In the genomic region with DNA sequence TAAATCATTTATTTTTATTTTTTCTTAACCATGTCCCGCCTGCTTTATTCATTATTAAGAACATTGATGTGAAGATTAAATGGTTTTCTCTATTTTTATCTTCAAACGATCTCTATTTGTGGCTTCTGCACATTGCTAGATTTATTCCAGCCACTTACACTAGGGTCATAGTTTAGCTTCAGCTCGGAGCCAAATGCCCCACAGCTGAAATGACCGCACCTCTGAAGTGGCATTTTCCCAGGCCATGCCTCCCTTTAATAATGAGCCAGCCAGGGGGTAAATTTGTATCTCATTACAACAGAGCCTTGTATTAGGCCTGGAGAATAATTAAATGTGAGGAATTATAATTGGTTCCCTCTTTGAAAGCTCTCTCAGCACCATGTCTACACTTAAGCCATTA, we compare ENCODE assay signal across 19 cellular contexts.
DNase-seq lines count a peak whose midpoint lies in the region; TF ChIP-seq lines count a peak whose summit lies in the region.
"Had no signal": no experiment of that assay in that cellular context is flagged by ENCODE, and none has a peak within 500 bp of the region (broad histone marks: within the 10 kb centered on the region; RNA-seq: fewer than 3 reads in every experiment).

No MANE protein-coding gene starts in this region.

- POLR2A ChIA-PET in activated CD4-positive, alpha-beta memory T cell treated with anti-CD3 and anti-CD28 coated beads, Interleukin-2, amount 10 ng/mL, durations not matched to agents 7 days and 5 days (lab: Charles Lee): interaction anchor here (0.7 kb wide), 1 partner anchor 90 kb away, joined by 3 read pairs; the partner anchor contains the start of gene DOCK8

- H3K27ac Mint-ChIP-seq in activated CD4-positive, alpha-beta memory T cell treated with anti-CD3 and anti-CD28 coated beads, Interleukin-2, amount 10 ng/mL, durations not matched to agents 7 days and 5 days: peak overlapping the region; percentile 32
- no peak overlapping the region for H3K27ac Mint-ChIP-seq in activated T-helper 2 cell treated with anti-CD3 and anti-CD28 coated beads, Interferon-gamma antibody, Interleukin-2, Interleukin-4, amounts not matched to agents 10 μg/mL and 5 μg/mL and 100 μg/mL, durations not matched to agents 14 hours and 24 hours and 36 hours

- no peak overlapping the region for H3K18ac ChIP-seq in trophoblast cell (ENCODE audit: low read length)

- 52 to 75% methylated on average over 4 of the region's 4 CpGs for WGBS in esophagus squamous epithelium, 2 donors
- WGBS in trophoblast cell (ENCODE audit: extremely low coverage, insufficient coverage, insufficient read length): no CpG with 5 or more reads among the region's 4 CpGs

- H3K27me3 ChIP-seq in esophagus squamous epithelium (no peaks in the 10 kb centered on the region), trophoblast cell (ENCODE audit: insufficient read depth, low read length) (no peaks in the 10 kb centered on the region)
- H3K27me3 ChIP-seq: BLaER1, SJSA1, transverse colon had no signal

- no peak overlapping the region for H2BK12ac ChIP-seq in trophoblast cell (ENCODE audit: low read length)

- H3K79me2 ChIP-seq in trophoblast cell (ENCODE audit: control insufficient read depth, insufficient read depth, low read length, poor library complexity): no peaks in the 10 kb centered on the region

- H2BK5ac ChIP-seq in trophoblast cell (ENCODE audit: low read depth, low read length, poor library complexity): peak overlapping the region; percentile 13

- peak overlapping the region; percentile 63 for H3K4me2 ChIP-seq in trophoblast cell (ENCODE audit: low read length)
- H3K4me2 ChIP-seq: BLaER1 had no signal

- H4K91ac ChIP-seq in trophoblast cell (ENCODE audit: low read depth, low read length): no peak overlapping the region

- H3K23ac ChIP-seq in trophoblast cell (ENCODE audit: low read length): no peak overlapping the region

- peaks cover 27% of the 10 kb centered on the region for H3K4me1 Mint-ChIP-seq in activated CD4-positive, alpha-beta memory T cell treated with anti-CD3 and anti-CD28 coated beads, Interleukin-2, amount 10 ng/mL, durations not matched to agents 7 days and 5 days
- H3K4me1 Mint-ChIP-seq in activated T-helper 2 cell treated with anti-CD3 and anti-CD28 coated beads, Interferon-gamma antibody, Interleukin-2, Interleukin-4, amounts not matched to agents 10 μg/mL and 5 μg/mL and 100 μg/mL, durations not matched to agents 14 hours and 24 hours and 36 hours (ENCODE audit: low read depth): peaks cover 2% of the 10 kb centered on the region
- H3K4me1 Mint-ChIP-seq: nephron had no signal

- H3K9ac ChIP-seq in trophoblast cell (ENCODE audit: low read length): no peak overlapping the region
- H3K9ac ChIP-seq: BLaER1 had no signal

- H4K12ac ChIP-seq in trophoblast cell (ENCODE audit: low read depth, low read length): no peak overlapping the region

- H3K4me3 ChIP-seq in esophagus squamous epithelium: peak overlapping the region in 3 of 4 donors; percentile 21 to 32 (median 23)
- H3K4me3 ChIP-seq in trophoblast cell (ENCODE audit: low read depth, low read length): no peak overlapping the region
- H3K4me3 ChIP-seq: BLaER1, SJSA1, transverse colon had no signal

- H3K4me1 ChIP-seq in esophagus squamous epithelium (peaks cover 0 to 14% (median 0%) of the 10 kb centered on the region in 3 donors), trophoblast cell (ENCODE audit: control insufficient read depth in 1 of 2, insufficient read depth in 2 of 2, low read length in 2 of 2) (peaks cover 2 to 4% of the 10 kb centered on the region in 2 experiments)
- H3K4me1 ChIP-seq: BLaER1, SJSA1, transverse colon had no signal

- no peak overlapping the region for H2AFZ ChIP-seq in trophoblast cell (ENCODE audit: insufficient read depth, low read length, poor library complexity)

- no peak overlapping the region for H3K4me3 Mint-ChIP-seq in activated CD4-positive, alpha-beta memory T cell treated with anti-CD3 and anti-CD28 coated beads, Interleukin-2, amount 10 ng/mL, durations not matched to agents 7 days and 5 days
- H3K4me3 Mint-ChIP-seq in activated T-helper 2 cell treated with anti-CD3 and anti-CD28 coated beads, Interferon-gamma antibody, Interleukin-2, Interleukin-4, amounts not matched to agents 10 μg/mL and 5 μg/mL and 100 μg/mL, durations not matched to agents 14 hours and 24 hours and 36 hours (ENCODE audit: low read depth): no peak overlapping the region
- H3K4me3 Mint-ChIP-seq: central memory CD8-positive, alpha-beta T cell; nephron had no signal

- no peak overlapping the region for H2AK5ac ChIP-seq in trophoblast cell (ENCODE audit: low read length)

- no peaks in the 10 kb centered on the region for H3K27me3 Mint-ChIP-seq in activated CD4-positive, alpha-beta memory T cell treated with anti-CD3 and anti-CD28 coated beads, Interleukin-2, amount 10 ng/mL, durations not matched to agents 7 days and 5 days
- H3K27me3 Mint-ChIP-seq in activated T-helper 2 cell treated with anti-CD3 and anti-CD28 coated beads, Interferon-gamma antibody, Interleukin-2, Interleukin-4, amounts not matched to agents 10 μg/mL and 5 μg/mL and 100 μg/mL, durations not matched to agents 14 hours and 24 hours and 36 hours (ENCODE audit: low read depth): no peaks in the 10 kb centered on the region
- H3K27me3 Mint-ChIP-seq: central memory CD8-positive, alpha-beta T cell had no signal

- no peak for TF ChIP-seq POLR2A in esophagus squamous epithelium (IDR thresholded peaks at IDR 0.05)

- CTCF ChIA-PET in activated CD4-positive, alpha-beta memory T cell treated with anti-CD3 and anti-CD28 coated beads, Interleukin-2, amount 10 ng/mL, durations not matched to agents 7 days and 5 days (lab: Charles Lee): no interaction called here

- no peak for TF ChIP-seq CTCF in esophagus squamous epithelium (IDR thresholded peaks at IDR 0.05)

- H3K9me3 ChIP-seq in esophagus squamous epithelium: no peaks in the 10 kb centered on the region
- no peaks in the 10 kb centered on the region for H3K9me3 ChIP-seq in trophoblast cell (ENCODE audit: insufficient read depth, low read depth, low read length)
- H3K9me3 ChIP-seq: BLaER1, SJSA1, transverse colon had no signal

- DNase-seq in NCI-H748 (lab: John Stamatoyannopoulos, UW; ENCODE audit: unreplicated experiment): peak; percentile 39
- DNase-seq in NCI-H748 treated with DMSO at 0.1 percent for 48 hours (lab: John Stamatoyannopoulos, UW): no peak
- DNase-seq in activated CD4-positive, alpha-beta memory T cell treated with anti-CD3 and anti-CD28 coated beads, Interleukin-2, amount 10 ng/mL, durations not matched to agents 7 days and 5 days: no peak
- DNase-seq in esophagus squamous epithelium (lab: John Stamatoyannopoulos, UW): no peak
- DNase-seq in trophoblast cell: peak; percentile 52 to 77
- no peak for DNase-seq in UCSD-AML1 (lab: John Stamatoyannopoulos, UW; ENCODE audit: unreplicated experiment)
- DNase-seq in activated CD8-positive, alpha-beta memory T cell treated with anti-CD3 and anti-CD28 coated beads for 24 hours: no peak
- no peak for DNase-seq in activated T-helper 2 cell treated with anti-CD3 and anti-CD28 coated beads, Interferon-gamma antibody, Interleukin-2, Interleukin-4, amounts not matched to agents 10 μg/mL and 5 μg/mL and 100 μg/mL, durations not matched to agents 14 hours and 24 hours and 36 hours (ENCODE audit: low spot score)
- DNase-seq: 8988T; activated CD4-positive, alpha-beta T cell treated with anti-CD3 and anti-CD28 coated beads for 48 hours; HCEC 1CT; NCI-H1092 treated with DMSO at 0.1 percent for 48 hours; stimulated activated naive CD4-positive, alpha-beta T cell; T-helper 9 cell; transverse colon had no signal

- H2BK120ac ChIP-seq in trophoblast cell (ENCODE audit: insufficient read depth, low read length, poor library complexity): no peak overlapping the region

- no peak overlapping the region for H3K4ac ChIP-seq in trophoblast cell (ENCODE audit: low read depth, low read length)

- H3K9me3 Mint-ChIP-seq in activated CD4-positive, alpha-beta memory T cell treated with anti-CD3 and anti-CD28 coated beads, Interleukin-2, amount 10 ng/mL, durations not matched to agents 7 days and 5 days: no peaks in the 10 kb centered on the region
- H3K9me3 Mint-ChIP-seq in activated T-helper 2 cell treated with anti-CD3 and anti-CD28 coated beads, Interferon-gamma antibody, Interleukin-2, Interleukin-4, amounts not matched to agents 10 μg/mL and 5 μg/mL and 100 μg/mL, durations not matched to agents 14 hours and 24 hours and 36 hours: no peaks in the 10 kb centered on the region
- H3K9me3 Mint-ChIP-seq: central memory CD8-positive, alpha-beta T cell had no signal

- H3K36me3 ChIP-seq in esophagus squamous epithelium: peaks cover 0 to 8% (median 0%) of the 10 kb centered on the region in 3 donors
- no peaks in the 10 kb centered on the region for H3K36me3 ChIP-seq in trophoblast cell (ENCODE audit: control insufficient read depth in 1 of 2, insufficient read depth in 2 of 2, low read length in 2 of 2)
- H3K36me3 ChIP-seq: SJSA1, transverse colon had no signal

- peaks cover 87% of the 10 kb centered on the region for H3K36me3 Mint-ChIP-seq in activated CD4-positive, alpha-beta memory T cell treated with anti-CD3 and anti-CD28 coated beads, Interleukin-2, amount 10 ng/mL, durations not matched to agents 7 days and 5 days (ENCODE audit: low read depth)
- peaks cover 77% of the 10 kb centered on the region for H3K36me3 Mint-ChIP-seq in activated T-helper 2 cell treated with anti-CD3 and anti-CD28 coated beads, Interferon-gamma antibody, Interleukin-2, Interleukin-4, amounts not matched to agents 10 μg/mL and 5 μg/mL and 100 μg/mL, durations not matched to agents 14 hours and 24 hours and 36 hours (ENCODE audit: low read depth)

- intact Hi-C loops in esophagus squamous epithelium (cut with DNase I): loop anchor here (10.0 kb wide), 1 partner anchor 89 kb away; the partner anchor contains the start of gene DOCK8
- intact Hi-C loops in activated T-helper 2 cell treated with anti-CD3 and anti-CD28 coated beads, Interferon-gamma antibody, Interleukin-2, Interleukin-4, amounts not matched to agents 10 μg/mL and 5 μg/mL and 100 μg/mL, durations not matched to agents 14 hours and 24 hours and 36 hours (cut with micrococcal nuclease): no loop called here

- H3K27ac ChIP-seq in esophagus squamous epithelium: peak overlapping the region in 2 of 4 donors; percentile 62 to 64
- H3K27ac ChIP-seq in trophoblast cell (ENCODE audit: low read depth, low read length): no peak overlapping the region
- H3K27ac ChIP-seq: BLaER1, SJSA1, transverse colon had no signal

- no peaks in the 10 kb centered on the region for H3K79me1 ChIP-seq in trophoblast cell (ENCODE audit: low read length)

- peak overlapping the region; percentile 47 for H4K8ac ChIP-seq in trophoblast cell (ENCODE audit: low read depth, low read length)

- H3K14ac ChIP-seq in trophoblast cell (ENCODE audit: low read length): no peak overlapping the region

Comparison
In these comparisons a context has a peak if more than half of its experiments do, and no peak if none do; other contexts are left out.
1. DNase-seq: peak in NCI-H748 (single experiment) and trophoblast cell (2 of 2); none in NCI-H748 treated with DMSO at 0.1 percent for 48 hours (single experiment), activated CD4-positive, alpha-beta memory T cell treated with anti-CD3 and anti-CD28 coated beads, Interleukin-2, amount 10 ng/mL, durations not matched to agents 7 days and 5 days (single experiment), esophagus squamous epithelium (single experiment), UCSD-AML1 (single experiment), activated CD8-positive, alpha-beta memory T cell treated with anti-CD3 and anti-CD28 coated beads for 24 hours (single experiment) and activated T-helper 2 cell treated with anti-CD3 and anti-CD28 coated beads, Interferon-gamma antibody, Interleukin-2, Interleukin-4, amounts not matched to agents 10 μg/mL and 5 μg/mL and 100 μg/mL, durations not matched to agents 14 hours and 24 hours and 36 hours (single experiment).